7 cellular contexts compared by ENCODE assay signal in genomic region chr17:1709971-1710806, GRCh38. TPM values are rescaled to one million over a fixed set of nuclear protein-coding genes. Genes with fewer than 3 reads are reported as not detected.
A peak's percentile ranks its signal among the peaks of the same experiment; 100 is the strongest.
DNase-seq lines count a peak whose midpoint lies in the region; ATAC-seq and TF ChIP-seq lines count a peak whose summit lies in the region.

Gene TLCD2, minus strand, starts transcription at chr17:1710377. Its CDS starts 135 bp downstream, at chr17:1710242.

- H3K9me3 ChIP-seq in mammary epithelial cell (replicated peaks; ENCODE audit: insufficient read depth, low read length) (no peaks in the 10 kb centered on the region), spleen (no peaks in the 10 kb centered on the region)

- H2AFZ ChIP-seq in mammary epithelial cell (ENCODE audit: low read depth, low read length) = peak within 1 kb of the TSS; percentile 80

- H3K79me2 ChIP-seq in mammary epithelial cell (ENCODE audit: insufficient read depth, low read length) = peaks cover 38% of the 10 kb centered on the region

- H3K4me3 ChIP-seq in mammary epithelial cell (replicated peaks in 1 of 3; ENCODE audit: insufficient read depth in 1 of 3, low read depth in 2 of 3, low read length in 3 of 3) (peak within 1 kb of the TSS; percentile 58 to 68 (median 61)), spleen (peak within 1 kb of the TSS; percentile 45 to 76 (median 54))

- H3K27ac ChIP-seq in mammary epithelial cell (ENCODE audit: insufficient read depth, low read depth, low read length) = peak within 1 kb of the TSS; percentile 37
- H3K27ac ChIP-seq in spleen = peak within 1 kb of the TSS; percentile 16 to 85 (median 76)

- DNase-seq in GM03348 (ENCODE audit: low spot score) (peak; percentile 94), NCI-H460 (ENCODE audit: extremely low read depth, low read depth) (peak; percentile 71), mammary epithelial cell (peak; percentile 60), islet precursor cell (peak; percentile 94), spleen (peak; percentile 85)
- no peak for DNase-seq in central memory CD4-positive, alpha-beta T cell

- peak within 1 kb of the TSS; percentile 100 for H3K4me2 ChIP-seq in mammary epithelial cell (ENCODE audit: insufficient read depth, low read depth, low read length)

- peaks cover 28% of the 10 kb centered on the region for H3K36me3 ChIP-seq in mammary epithelial cell (ENCODE audit: insufficient read depth, low read length)
- H3K36me3 ChIP-seq in spleen = peaks cover 0 to 48% (median 16%) of the 10 kb centered on the region in 6 donors

- peak within 1 kb of the TSS; percentile 41 for H3K9ac ChIP-seq in mammary epithelial cell (ENCODE audit: insufficient read depth, low read length)

- BruUV-seq in mammary epithelial cell (replicated peaks; lab: Mats Ljungman, UMichigan) = no TSS peak

- H3K27me3 ChIP-seq in mammary epithelial cell (ENCODE audit: insufficient read depth, low read length) = no peaks in the 10 kb centered on the region
- peaks cover 0 to 53% (median 14%) of the 10 kb centered on the region in 7 donors for H3K27me3 ChIP-seq in spleen (replicated peaks in 1 of 7)

- WGBS in mammary epithelial cell (ENCODE audit: low coverage, missing lambda C conversion rate) = 2% methylated on average over 9 of the region's 83 CpGs
- 1 to 6% (median 2%) methylated on average over 35 to 83 of the region's 83 CpGs for WGBS in spleen, 5 donors

- H3K4me1 ChIP-seq in mammary epithelial cell (ENCODE audit: insufficient read depth, low read length) (peaks cover 41% of the 10 kb centered on the region), spleen (peaks cover 13 to 66% (median 59%) of the 10 kb centered on the region in 6 donors)

- dilution Hi-C loops in mammary epithelial cell (cut with HindIII; ENCODE audit: low sequenced_read_pairs) = loop anchor here (5.0 kb wide), 3 partner anchors 33 to 137 kb away; partner anchors contain the start of gene SLC43A2

- no peak for TF ChIP-seq POLR2A in spleen (IDR thresholded peaks at IDR 0.05)

- TF ChIP-seq CTCF in mammary epithelial cell (conservative IDR thresholded peaks at IDR 0.05 in 1 of 2, IDR thresholded peaks at IDR 0.05 in 1 of 2; ENCODE audit: extremely low read depth in 1 of 2, insufficient read depth in 1 of 2, low read depth in 1 of 2, low read length in 2 of 2) = no peak
- TF ChIP-seq CTCF in spleen (IDR thresholded peaks at IDR 0.05 in 8 of 11, conservative IDR thresholded peaks at IDR 0.05 in 3 of 11) = no peak

- ATAC-seq in GM21737 (IDR thresholded peaks at IDR 0.05; ENCODE audit: unreplicated experiment) = no peak

- peaks cover 2% of the 10 kb centered on the region for H4K20me1 ChIP-seq in mammary epithelial cell (ENCODE audit: insufficient read depth, low read length)

- intact Hi-C loops in mammary epithelial cell (cut with micrococcal nuclease) = loop anchor here (10.0 kb wide), 1 partner anchor 695 kb away; the partner anchor contains the start of gene MNT
- intact Hi-C loops in spleen (cut with DNase I; ENCODE audit: low total_unique reads) = no loop called here

- CTCF ChIA-PET in mammary epithelial cell (lab: Charles Lee; ENCODE audit: low non-redundant PET) = no interaction called here

- in situ Hi-C loops in mammary epithelial cell (cut with MboI; ENCODE audit: low sequenced_read_pairs in 2 of 2) = loop anchor here in 1 of 2 donors (25.0 kb wide), 2 partner anchors 152 to 327 kb away; partner anchors contain the start of genes DPH1, OVCA2 and RTN4RL1

RNA-seq across cellular contexts. Expression of gene TLCD2, which starts in this region (rescaled TPM):
- 0.98 and 1.6 TPM in 2 replicates for total RNA-seq in NCI-H460 (2014; rRNA removed; shearing (Covaris generic))
- polyA plus RNA-seq in NCI-H460 (2014; cell fraction: nucleus; rRNA removed) = 0.21 and 0.54 TPM in 2 replicates
- total RNA-seq in mammary epithelial cell = 1 to 10 TPM; 2.2 to 5.7 TPM
- polyA plus RNA-seq in mammary epithelial cell = 0.87 TPM
- 4.4 TPM for polyA minus RNA-seq in mammary epithelial cell
- 1 to 10 TPM; 1.7 to 5.4 (median 3.1) TPM for total RNA-seq in spleen
- under 1 TPM; 0.26 to 0.67 (median 0.28) TPM for polyA plus RNA-seq in spleen
